ENCODE assay signal across 8 cellular contexts in the genomic region with DNA sequence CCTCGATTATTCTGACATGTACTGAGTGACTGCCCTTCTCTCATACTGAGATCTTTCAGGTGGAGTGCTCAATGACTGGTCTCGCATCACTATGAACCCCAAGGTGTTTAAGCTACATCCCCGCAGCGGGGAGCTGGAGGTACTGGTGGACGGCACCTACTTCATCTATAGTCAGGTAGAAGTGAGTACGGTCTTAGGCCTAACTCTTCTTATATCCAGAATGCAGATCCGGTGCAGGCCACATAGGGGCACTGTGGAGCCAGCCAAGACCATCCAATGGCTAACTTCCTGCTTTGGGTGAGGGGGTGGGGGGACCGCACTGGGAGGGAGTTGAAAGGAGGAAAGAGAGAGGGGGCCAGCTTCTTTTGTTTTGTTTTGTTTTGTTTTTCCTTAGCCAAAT. TPM values are rescaled to one million over a fixed set of nuclear protein-coding genes. Genes with fewer than 3 reads are reported as not detected.
DNase-seq lines count a peak whose midpoint lies in the region; ATAC-seq and TF ChIP-seq lines count a peak whose summit lies in the region.

No MANE protein-coding gene starts in this region.

- H3K36me3 ChIP-seq in adrenal gland (replicated peaks in 1 of 2), result no peaks in the 10 kb centered on the region
- no peaks in the 10 kb centered on the region for H3K36me3 ChIP-seq in liver (ENCODE audit: control insufficient read depth in 4 of 4, insufficient read depth in 3 of 4, low read depth in 1 of 4, low read length in 3 of 4)

- DNase-seq in NCI-H2227 (lab: John Stamatoyannopoulos, UW; ENCODE audit: unreplicated experiment), result peak; percentile 16
- DNase-seq in NCI-H2227 treated with DMSO at 0.1 percent for 48 hours (lab: John Stamatoyannopoulos, UW), result no peak
- DNase-seq in MV-4-11 (lab: John Stamatoyannopoulos, UW), result peak; percentile 19
- peak in 1 of 7 donors; percentile 9 for DNase-seq in adrenal gland
- DNase-seq in glomerular visceral epithelial cell (ENCODE audit: extremely low spot score), result no peak
- DNase-seq in omental fat pad (ENCODE audit: low spot score), result no peak

- intact Hi-C loops in adrenal gland (cut with DNase I), result loop anchor here in 1 of 2 donors (5.0 to 10.0 kb wide), 2 partner anchors 61 to 496 kb away; no protein-coding TSS in a partner anchor

- peak; percentile 55 for ATAC-seq in GM21360 (IDR thresholded peaks at IDR 0.05; ENCODE audit: unreplicated experiment)
- ATAC-seq in omental fat pad (ENCODE audit: low FRiP score), result no peak

- TF ChIP-seq RAD21 in liver (IDR thresholded peaks at IDR 0.05), result peak; percentile 62 to 68

- peak in 5 of 6 experiments; percentile 8 to 47 (median 35) for TF ChIP-seq CTCF in adrenal gland (IDR thresholded peaks at IDR 0.05)
- peak; percentile 48 for TF ChIP-seq CTCF in liver (IDR thresholded peaks at IDR 0.05; ENCODE audit: low read depth, low read length, missing input control)
- no peak for TF ChIP-seq CTCF in omental fat pad (IDR thresholded peaks at IDR 0.05)

- WGBS in adrenal gland, 4 donors, result 58 to 74% (median 63%) methylated on average over 7 to 8 of the region's 8 CpGs
- 73% methylated on average over 8 of the region's 8 CpGs for WGBS in liver

- no peak for TF ChIP-seq POLR2A in adrenal gland (IDR thresholded peaks at IDR 0.05)

- H3K27me3 ChIP-seq in adrenal gland, result peaks cover 10% of the 10 kb centered on the region
- no peaks in the 10 kb centered on the region for H3K27me3 ChIP-seq in liver (ENCODE audit: control insufficient read depth in 4 of 4, insufficient read depth in 4 of 4, low read length in 3 of 4)

- H3K4me3 ChIP-seq in adrenal gland (no peak overlapping the region), liver (ENCODE audit: low read depth in 1 of 3, low read length in 3 of 3) (no peak overlapping the region)

- H3K9ac ChIP-seq in liver (ENCODE audit: low read depth in 1 of 2, low read length in 2 of 2), result no peak overlapping the region

- H3K27ac ChIP-seq in adrenal gland (no peak overlapping the region), liver (ENCODE audit: low read depth in 1 of 2, low read length in 2 of 2) (no peak overlapping the region)

- H3K9me3 ChIP-seq in adrenal gland (replicated peaks in 1 of 3), result no peaks in the 10 kb centered on the region
- no peaks in the 10 kb centered on the region for H3K9me3 ChIP-seq in liver (ENCODE audit: control insufficient read depth in 4 of 4, low read length in 3 of 4)

- H3K4me1 ChIP-seq in adrenal gland (replicated peaks in 1 of 2), result no peaks in the 10 kb centered on the region
- H3K4me1 ChIP-seq in liver (ENCODE audit: control insufficient read depth in 4 of 4, insufficient read depth in 4 of 4, low read length in 3 of 4), result peaks cover 0 to 3% (median 2%) of the 10 kb centered on the region in 4 donors

TF ChIP-seq in liver, 16 proteins besides CTCF, POLR2A, EP300 and RAD21:
- no peak for TF ChIP-seq HNF4G (IDR thresholded peaks at IDR 0.05)
- no peak for TF ChIP-seq FOXA1 (IDR thresholded peaks at IDR 0.05)
- TF ChIP-seq, protein P1, sequence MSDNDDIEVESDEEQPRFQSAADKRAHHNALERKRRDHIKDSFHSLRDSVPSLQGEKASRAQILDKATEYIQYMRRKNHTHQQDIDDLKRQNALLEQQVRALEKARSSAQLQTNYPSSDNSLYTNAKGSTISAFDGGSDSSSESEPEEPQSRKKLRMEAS (IDR thresholded peaks at IDR 0.05), result no peak
- TF ChIP-seq EGR1 (IDR thresholded peaks at IDR 0.05; ENCODE audit: low read depth in 2 of 2), result no peak
- no peak for TF ChIP-seq TAF1 (conservative IDR thresholded peaks at IDR 0.05)
- no peak for TF ChIP-seq SP1 (IDR thresholded peaks at IDR 0.05)
- no peak for TF ChIP-seq FOXA2 (IDR thresholded peaks at IDR 0.05)
- TF ChIP-seq, protein P2, sequence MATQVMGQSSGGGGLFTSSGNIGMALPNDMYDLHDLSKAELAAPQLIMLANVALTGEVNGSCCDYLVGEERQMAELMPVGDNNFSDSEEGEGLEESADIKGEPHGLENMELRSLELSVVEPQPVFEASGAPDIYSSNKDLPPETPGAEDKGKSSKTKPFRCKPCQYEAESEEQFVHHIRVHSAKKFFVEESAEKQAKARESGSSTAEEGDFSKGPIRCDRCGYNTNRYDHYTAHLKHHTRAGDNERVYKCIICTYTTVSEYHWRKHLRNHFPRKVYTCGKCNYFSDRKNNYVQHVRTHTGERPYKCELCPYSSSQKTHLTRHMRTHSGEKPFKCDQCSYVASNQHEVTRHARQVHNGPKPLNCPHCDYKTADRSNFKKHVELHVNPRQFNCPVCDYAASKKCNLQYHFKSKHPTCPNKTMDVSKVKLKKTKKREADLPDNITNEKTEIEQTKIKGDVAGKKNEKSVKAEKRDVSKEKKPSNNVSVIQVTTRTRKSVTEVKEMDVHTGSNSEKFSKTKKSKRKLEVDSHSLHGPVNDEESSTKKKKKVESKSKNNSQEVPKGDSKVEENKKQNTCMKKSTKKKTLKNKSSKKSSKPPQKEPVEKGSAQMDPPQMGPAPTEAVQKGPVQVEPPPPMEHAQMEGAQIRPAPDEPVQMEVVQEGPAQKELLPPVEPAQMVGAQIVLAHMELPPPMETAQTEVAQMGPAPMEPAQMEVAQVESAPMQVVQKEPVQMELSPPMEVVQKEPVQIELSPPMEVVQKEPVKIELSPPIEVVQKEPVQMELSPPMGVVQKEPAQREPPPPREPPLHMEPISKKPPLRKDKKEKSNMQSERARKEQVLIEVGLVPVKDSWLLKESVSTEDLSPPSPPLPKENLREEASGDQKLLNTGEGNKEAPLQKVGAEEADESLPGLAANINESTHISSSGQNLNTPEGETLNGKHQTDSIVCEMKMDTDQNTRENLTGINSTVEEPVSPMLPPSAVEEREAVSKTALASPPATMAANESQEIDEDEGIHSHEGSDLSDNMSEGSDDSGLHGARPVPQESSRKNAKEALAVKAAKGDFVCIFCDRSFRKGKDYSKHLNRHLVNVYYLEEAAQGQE (IDR thresholded peaks at IDR 0.05), result no peak
- TF ChIP-seq, protein P3, sequence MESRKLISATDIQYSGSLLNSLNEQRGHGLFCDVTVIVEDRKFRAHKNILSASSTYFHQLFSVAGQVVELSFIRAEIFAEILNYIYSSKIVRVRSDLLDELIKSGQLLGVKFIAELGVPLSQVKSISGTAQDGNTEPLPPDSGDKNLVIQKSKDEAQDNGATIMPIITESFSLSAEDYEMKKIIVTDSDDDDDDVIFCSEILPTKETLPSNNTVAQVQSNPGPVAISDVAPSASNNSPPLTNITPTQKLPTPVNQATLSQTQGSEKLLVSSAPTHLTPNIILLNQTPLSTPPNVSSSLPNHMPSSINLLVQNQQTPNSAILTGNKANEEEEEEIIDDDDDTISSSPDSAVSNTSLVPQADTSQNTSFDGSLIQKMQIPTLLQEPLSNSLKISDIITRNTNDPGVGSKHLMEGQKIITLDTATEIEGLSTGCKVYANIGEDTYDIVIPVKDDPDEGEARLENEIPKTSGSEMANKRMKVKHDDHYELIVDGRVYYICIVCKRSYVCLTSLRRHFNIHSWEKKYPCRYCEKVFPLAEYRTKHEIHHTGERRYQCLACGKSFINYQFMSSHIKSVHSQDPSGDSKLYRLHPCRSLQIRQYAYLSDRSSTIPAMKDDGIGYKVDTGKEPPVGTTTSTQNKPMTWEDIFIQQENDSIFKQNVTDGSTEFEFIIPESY (IDR thresholded peaks at IDR 0.05), result no peak
- TF ChIP-seq JUND (IDR thresholded peaks at IDR 0.05), result no peak
- no peak for TF ChIP-seq YY1 (IDR thresholded peaks at IDR 0.05)
- no peak for TF ChIP-seq RXRA (IDR thresholded peaks at IDR 0.05)
TF ChIP-seq in liver: peak in this region for 0.

RNA-seq across cellular contexts. Expression of a gene that starts 16.4 kb away (rescaled TPM):
- total RNA-seq in adrenal gland, result not detected
- polyA plus RNA-seq in adrenal gland, result not detected
- total RNA-seq in liver, result not detected
- polyA plus RNA-seq in liver, result not detected
- not detected for total RNA-seq in omental fat pad

RNA-seq across cellular contexts. Expression of a gene that starts 28.9 kb away (rescaled TPM):
- total RNA-seq in adrenal gland (not detected), liver (not detected), omental fat pad (not detected)
- polyA plus RNA-seq in adrenal gland (not detected), liver (not detected)

Comparison
In these comparisons a context has a peak if more than half of its experiments do, and no peak if none do; other contexts are left out.
1. DNase-seq: peak in NCI-H2227 (single experiment) and MV-4-11 (single experiment); none in NCI-H2227 treated with DMSO at 0.1 percent for 48 hours (single experiment), glomerular visceral epithelial cell (single experiment) and omental fat pad (single experiment).
2. CTCF ChIP-seq: peak in adrenal gland (5 of 6) and liver (single experiment); none in omental fat pad (0 of 3).